8 cellular contexts compared by ENCODE assay signal in genomic region chr15:78618490-78618934, GRCh38. TPM values are rescaled to one million over a fixed set of nuclear protein-coding genes. Genes with fewer than 3 reads are reported as not detected.
DNase-seq lines count a peak whose midpoint lies in the region; ATAC-seq and TF ChIP-seq lines count a peak whose summit lies in the region.

No MANE protein-coding gene starts in this region.

- H3K79me2 ChIP-seq in SU-DHL-6 (ENCODE audit: insufficient read depth, low read length) = no peaks in the 10 kb centered on the region

- TF ChIP-seq CTCF in SU-DHL-6 (IDR thresholded peaks at IDR 0.05; ENCODE audit: insufficient read depth, low read length, poor library complexity, severe bottlenecking) = peak; percentile 88
- peak; percentile 63 to 81 (median 74) for TF ChIP-seq CTCF in upper lobe of left lung (IDR thresholded peaks at IDR 0.05)

- H3K9me3 ChIP-seq in SU-DHL-6 (ENCODE audit: insufficient read depth, low read length) (no peaks in the 10 kb centered on the region), upper lobe of left lung (no peaks in the 10 kb centered on the region)

- H3K4me3 Mint-ChIP-seq in activated naive CD8-positive, alpha-beta T cell treated with anti-CD3 and anti-CD28 coated beads, Interleukin-2, amount 10 ng/mL, durations not matched to agents 7 days and 5 days = no peak overlapping the region

- peak; percentile 40 for ATAC-seq in activated naive CD8-positive, alpha-beta T cell treated with anti-CD3 and anti-CD28 coated beads, Interleukin-2, amount 10 ng/mL, durations not matched to agents 7 days and 5 days (ENCODE audit: low read depth)
- ATAC-seq in upper lobe of left lung (ENCODE audit: low FRiP score in 2 of 2) = peak; percentile 82 to 83
- ATAC-seq in GM21447 (IDR thresholded peaks at IDR 0.05; ENCODE audit: unreplicated experiment) = no peak

- no peak overlapping the region for H3K4me2 ChIP-seq in SU-DHL-6 (ENCODE audit: low read depth, low read length, poor library complexity, severe bottlenecking)

- TF ChIP-seq EP300 in upper lobe of left lung (IDR thresholded peaks at IDR 0.05) = no peak

- no peak overlapping the region for H2AFZ ChIP-seq in SU-DHL-6 (ENCODE audit: low read depth, low read length, severe bottlenecking)

- DNase-seq in GM04504 (ENCODE audit: low read depth) = peak; percentile 54
- DNase-seq in NCI-H1417 treated with DMSO at 0.1 percent for 48 hours (lab: John Stamatoyannopoulos, UW) = peak; percentile 65
- peak; percentile 70 for DNase-seq in activated naive CD8-positive, alpha-beta T cell treated with anti-CD3 and anti-CD28 coated beads, Interleukin-2, amount 10 ng/mL, durations not matched to agents 7 days and 5 days
- DNase-seq in cardiac septum (ENCODE audit: low spot score) = peak; percentile 85
- peak; percentile 92 for DNase-seq in posterior vena cava (ENCODE audit: low spot score)
- peak in 1 of 2 donors; percentile 83 for DNase-seq in upper lobe of left lung

- H3K27me3 ChIP-seq in SU-DHL-6 (ENCODE audit: low read length) (no peaks in the 10 kb centered on the region), upper lobe of left lung (peaks cover 0 to 32% (median 13%) of the 10 kb centered on the region in 4 donors)

- H3K9ac ChIP-seq in SU-DHL-6 (ENCODE audit: low read length) = no peak overlapping the region

- no peaks in the 10 kb centered on the region for H4K20me1 ChIP-seq in SU-DHL-6 (ENCODE audit: low read depth, low read length)

- H3K4me1 ChIP-seq in upper lobe of left lung = peaks cover 14 to 16% (median 14%) of the 10 kb centered on the region in 4 donors

- no peak overlapping the region for H3K27ac Mint-ChIP-seq in activated naive CD8-positive, alpha-beta T cell treated with anti-CD3 and anti-CD28 coated beads, Interleukin-2, amount 10 ng/mL, durations not matched to agents 7 days and 5 days

- H3K36me3 Mint-ChIP-seq in activated naive CD8-positive, alpha-beta T cell treated with anti-CD3 and anti-CD28 coated beads, Interleukin-2, amount 10 ng/mL, durations not matched to agents 7 days and 5 days = no peaks in the 10 kb centered on the region

- TF ChIP-seq POLR2A in upper lobe of left lung (IDR thresholded peaks at IDR 0.05) = no peak

- peaks cover 48% of the 10 kb centered on the region for H3K27me3 Mint-ChIP-seq in activated naive CD8-positive, alpha-beta T cell treated with anti-CD3 and anti-CD28 coated beads, Interleukin-2, amount 10 ng/mL, durations not matched to agents 7 days and 5 days

- no peaks in the 10 kb centered on the region for H3F3A ChIP-seq in SU-DHL-6 (ENCODE audit: insufficient read depth)

- POLR2A ChIA-PET in activated naive CD8-positive, alpha-beta T cell treated with anti-CD3 and anti-CD28 coated beads, Interleukin-2, amount 10 ng/mL, durations not matched to agents 7 days and 5 days (lab: Charles Lee) = no interaction called here

- H3K4me3 ChIP-seq in SU-DHL-6 (ENCODE audit: insufficient read depth, low read length, poor library complexity, severe bottlenecking) = no peak overlapping the region
- H3K4me3 ChIP-seq in upper lobe of left lung = no peak overlapping the region

- no peaks in the 10 kb centered on the region for H3K36me3 ChIP-seq in SU-DHL-6 (ENCODE audit: low read length)
- no peaks in the 10 kb centered on the region for H3K36me3 ChIP-seq in upper lobe of left lung

- peaks cover 7% of the 10 kb centered on the region for H3K4me1 Mint-ChIP-seq in activated naive CD8-positive, alpha-beta T cell treated with anti-CD3 and anti-CD28 coated beads, Interleukin-2, amount 10 ng/mL, durations not matched to agents 7 days and 5 days

- no peak overlapping the region for H3K27ac ChIP-seq in SU-DHL-6 (ENCODE audit: low read depth, low read length)
- no peak overlapping the region for H3K27ac ChIP-seq in upper lobe of left lung

- no peaks in the 10 kb centered on the region for H3K9me2 ChIP-seq in SU-DHL-6 (replicated peaks; ENCODE audit: insufficient read depth, low read length)

- WGBS in upper lobe of left lung, 2 donors = 23 to 32% methylated on average over 8 of the region's 8 CpGs

- intact Hi-C loops in cardiac septum (cut with DNase I) = loop anchor here (1.0 kb wide), 1 partner anchor 91 kb away; no protein-coding TSS in a partner anchor
- intact Hi-C loops in posterior vena cava (cut with DNase I) = loop anchor here (2.0 to 5.0 kb wide), 3 partner anchors 92 to 134 kb away; no protein-coding TSS in a partner anchor

- no peaks in the 10 kb centered on the region for H3K9me3 Mint-ChIP-seq in activated naive CD8-positive, alpha-beta T cell treated with anti-CD3 and anti-CD28 coated beads, Interleukin-2, amount 10 ng/mL, durations not matched to agents 7 days and 5 days

RNA-seq across cellular contexts. Expression of gene CHRNA3, which starts 2.3 kb away (rescaled TPM):
- not detected for total RNA-seq in activated naive CD8-positive, alpha-beta T cell treated with anti-CD3 and anti-CD28 coated beads, Interleukin-2, amount 10 ng/mL, durations not matched to agents 7 days and 5 days
- 0.65 TPM for total RNA-seq in cardiac septum
- not detected for total RNA-seq in posterior vena cava
- under 1 TPM in 5 of 6 donors, not detected in 1; 0.13 to 0.49 (median 0.22) TPM for total RNA-seq in upper lobe of left lung

RNA-seq across cellular contexts. Expression of gene CHRNB4, which starts 22.5 kb away (rescaled TPM):
- not detected for total RNA-seq in activated naive CD8-positive, alpha-beta T cell treated with anti-CD3 and anti-CD28 coated beads, Interleukin-2, amount 10 ng/mL, durations not matched to agents 7 days and 5 days
- total RNA-seq in cardiac septum (not detected), posterior vena cava (not detected), upper lobe of left lung (not detected)

RNA-seq across cellular contexts. Expression of gene CHRNA5, which starts 53.2 kb away (rescaled TPM):
- total RNA-seq in activated naive CD8-positive, alpha-beta T cell treated with anti-CD3 and anti-CD28 coated beads, Interleukin-2, amount 10 ng/mL, durations not matched to agents 7 days and 5 days = 1 to 10 TPM; 1.2 to 2.2 TPM
- 2.0 TPM for total RNA-seq in cardiac septum
- 1 to 10 TPM in 1 of 2 donors, under 1 TPM in 1; 0.74 to 3.1 TPM for total RNA-seq in posterior vena cava
- 1 to 10 TPM in 1 of 6 donors, under 1 TPM in 3, not detected in 2; 0.29 to 1.5 (median 0.38) TPM for total RNA-seq in upper lobe of left lung
